24 cellular contexts compared by ENCODE assay signal in genomic region chr9:128282500-128282899, GRCh38. TPM values are rescaled to one million over a fixed set of nuclear protein-coding genes. Genes with fewer than 3 reads are reported as not detected.
DNase-seq lines count a peak whose midpoint lies in the region; ATAC-seq and TF ChIP-seq lines count a peak whose summit lies in the region.
"Had no signal": no experiment of that assay in that cellular context is flagged by ENCODE, and none has a peak within 500 bp of the region (broad histone marks: within the 10 kb centered on the region; RNA-seq: fewer than 3 reads in every experiment).

No MANE protein-coding gene starts in this region.

- no peaks in the 10 kb centered on the region for H3K9me3 ChIP-seq in BE2C
- H3K9me3 ChIP-seq: ovary, Peyer's patch, right atrium auricular region, SJCRH30, transverse colon had no signal

- ATAC-seq in GM18909 (IDR thresholded peaks at IDR 0.05; ENCODE audit: poor library complexity, unreplicated experiment): no peak
- ATAC-seq: natural killer cell treated with Interleukin-12 subunit alpha and Interleukin-12 subunit beta and Interleukin-15 and Interleukin-18, amount 100 ng/mL, for 72 hours had no signal

- no peak overlapping the region for H3K4me3 ChIP-seq in AG10803 (ENCODE audit: low read length)
- no peak overlapping the region for H3K4me3 ChIP-seq in astrocyte of the spinal cord (ENCODE audit: low read depth, low read length)
- H3K4me3 ChIP-seq in BE2C (ENCODE audit: low read depth, low read length): no peak overlapping the region
- H3K4me3 ChIP-seq: ovary, Peyer's patch, right atrium auricular region, SJCRH30, transverse colon had no signal

- in situ Hi-C loops in astrocyte of the spinal cord (cut with HindIII; ENCODE audit: low sequenced_read_pairs): no loop called here

- TF ChIP-seq CTCF in AG10803 (conservative IDR thresholded peaks at IDR 0.05; ENCODE audit: low read length): no peak
- TF ChIP-seq CTCF in astrocyte of the spinal cord (IDR thresholded peaks at IDR 0.05; ENCODE audit: low read depth, low read length): no peak
- no peak for TF ChIP-seq CTCF in BE2C (IDR thresholded peaks at IDR 0.05; ENCODE audit: low read depth, low read length)

- DNase-seq in AG10803 (ENCODE audit: low read depth) (peak; percentile 62), NCI-H82 (lab: John Stamatoyannopoulos, UW) (peak; percentile 87), astrocyte of the spinal cord (ENCODE audit: low read depth, low spot score) (peak; percentile 46), glomerular visceral epithelial cell (ENCODE audit: extremely low spot score) (peak; percentile 9), NCI-H524 treated with DMSO at 0.1 percent for 48 hours (lab: John Stamatoyannopoulos, UW) (no peak), NCI-H1417 treated with DMSO at 0.1 percent for 48 hours (lab: John Stamatoyannopoulos, UW) (no peak), BE2C (no peak)
- DNase-seq: activated CD4-positive, alpha-beta T cell treated with anti-CD3 and anti-CD28 coated beads, Interleukin-2, amount 50 U/mL, for 4 hours; activated CD4-positive, CD25-positive, alpha-beta regulatory T cell; activated naive CD4-positive, alpha-beta T cell treated with anti-CD3 and anti-CD28 coated beads for 36 hours; amygdala; GF-D8; glutamatergic neuron; NCI-H1694 treated with DMSO at 0.1 percent for 48 hours; NCI-H510A; NK-92 treated with Interleukin-12 subunit alpha and Interleukin-12 subunit beta, amount 100 ng/mL, for 24 hours; ovary; Peyer's patch; SJCRH30; T1000; transverse colon had no signal

- H3K4me1 ChIP-seq in BE2C: no peaks in the 10 kb centered on the region
- H3K4me1 ChIP-seq: SJCRH30 had no signal

- no peaks in the 10 kb centered on the region for H3K36me3 ChIP-seq in BE2C
- H3K36me3 ChIP-seq: ovary had no signal

- no peaks in the 10 kb centered on the region for H3K27me3 ChIP-seq in BE2C
- H3K27me3 ChIP-seq: ovary, Peyer's patch, right atrium auricular region, SJCRH30, transverse colon had no signal

RNA-seq across cellular contexts. Expression of gene SWI5, which starts 6.4 kb away (rescaled TPM):
- 15.7 TPM for polyA plus RNA-seq in BE2C (2012; ENCODE audit: insufficient read depth, insufficient read length, low read depth)

RNA-seq across cellular contexts. Expression of gene GOLGA2, which starts 6.7 kb away (rescaled TPM):
- polyA plus RNA-seq in BE2C (2012; ENCODE audit: insufficient read depth, insufficient read length, low read depth): 76.2 TPM

RNA-seq across cellular contexts. Expression of gene TRUB2, which starts 39.7 kb away (rescaled TPM):
- 212 TPM for polyA plus RNA-seq in BE2C (2012; ENCODE audit: insufficient read depth, insufficient read length, low read depth)

RNA-seq across cellular contexts. Expression of gene COQ4, which starts 40.1 kb away (rescaled TPM):
- polyA plus RNA-seq in BE2C (2012; ENCODE audit: insufficient read depth, insufficient read length, low read depth): 203 TPM

RNA-seq across cellular contexts. Expression of gene SLC27A4, which starts 57.8 kb away (rescaled TPM):
- 74.4 TPM for polyA plus RNA-seq in BE2C (2012; ENCODE audit: insufficient read depth, insufficient read length, low read depth)

Comparison
In these comparisons a context has a peak if more than half of its experiments do, and no peak if none do; other contexts are left out.
1. DNase-seq: peak in AG10803 (single experiment), NCI-H82 (single experiment), astrocyte of the spinal cord (single experiment) and glomerular visceral epithelial cell (single experiment); none in NCI-H524 treated with DMSO at 0.1 percent for 48 hours (single experiment), NCI-H1417 treated with DMSO at 0.1 percent for 48 hours (single experiment) and BE2C (single experiment).